ENCODE assay signal across 10 cellular contexts in genomic region chr16:84284168-84284722, GRCh38. TPM values are rescaled to one million over a fixed set of nuclear protein-coding genes. Genes with fewer than 3 reads are reported as not detected.
DNase-seq lines count a peak whose midpoint lies in the region; ATAC-seq and TF ChIP-seq lines count a peak whose summit lies in the region.
"Had no signal": no experiment of that assay in that cellular context is flagged by ENCODE, and none has a peak within 500 bp of the region (broad histone marks: within the 10 kb centered on the region; RNA-seq: fewer than 3 reads in every experiment).

No MANE protein-coding gene starts in this region.

- no peak overlapping the region for H3K9ac ChIP-seq in parathyroid adenoma

- intact Hi-C loops in adrenal gland (cut with DNase I) (loop anchor here in 1 of 2 donors (5.0 kb wide), 1 partner anchor 198 kb away; no protein-coding TSS in a partner anchor), right cardiac atrium (cut with DNase I) (no loop called here)

- WGBS in adrenal gland, 4 donors, result 54 to 66% (median 59%) methylated on average over 11 to 12 of the region's 12 CpGs
- 48% methylated on average over 12 of the region's 12 CpGs for WGBS in right cardiac atrium

- no peak overlapping the region for H3K4me2 ChIP-seq in parathyroid adenoma (ENCODE audit: low read length)

- H3K9me3 ChIP-seq in adrenal gland (replicated peaks in 1 of 3) (no peaks in the 10 kb centered on the region), right cardiac atrium (ENCODE audit: control insufficient read depth, low read length) (no peaks in the 10 kb centered on the region), parathyroid adenoma (ENCODE audit: control insufficient read depth, low read length) (no peaks in the 10 kb centered on the region)
- H3K9me3 ChIP-seq: HAP-1 had no signal

- peak overlapping the region in 3 of 5 donors; percentile 58 to 89 (median 70) for H3K27ac ChIP-seq in adrenal gland
- H3K27ac ChIP-seq in right cardiac atrium (ENCODE audit: low read length), result no peak overlapping the region
- peak overlapping the region; percentile 29 for H3K27ac ChIP-seq in parathyroid adenoma

- ATAC-seq in right cardiac atrium (peak; percentile 89 to 91), GM21717 (IDR thresholded peaks at IDR 0.05; ENCODE audit: unreplicated experiment) (no peak), GM18511 (IDR thresholded peaks at IDR 0.05; ENCODE audit: unreplicated experiment) (no peak)

- H3K79me2 ChIP-seq in parathyroid adenoma, result no peaks in the 10 kb centered on the region

- no peaks in the 10 kb centered on the region for H3K36me3 ChIP-seq in adrenal gland (replicated peaks in 1 of 2)
- no peaks in the 10 kb centered on the region for H3K36me3 ChIP-seq in parathyroid adenoma (ENCODE audit: control insufficient read depth, insufficient read depth, low read length)
- H3K36me3 ChIP-seq: HAP-1 had no signal

- TF ChIP-seq POLR2A in adrenal gland (IDR thresholded peaks at IDR 0.05), result no peak

- no peaks in the 10 kb centered on the region for H3K4me1 ChIP-seq in adrenal gland (replicated peaks in 1 of 2)
- H3K4me1 ChIP-seq in right cardiac atrium (ENCODE audit: control insufficient read depth, insufficient read depth, low read length), result peaks cover 3% of the 10 kb centered on the region
- H3K4me1 ChIP-seq in parathyroid adenoma, result no peaks in the 10 kb centered on the region
- H3K4me1 ChIP-seq: HAP-1 had no signal

- H2AFZ ChIP-seq in parathyroid adenoma, result no peak overlapping the region

- no peaks in the 10 kb centered on the region for H3K27me3 ChIP-seq in adrenal gland
- no peaks in the 10 kb centered on the region for H3K27me3 ChIP-seq in right cardiac atrium (ENCODE audit: control insufficient read depth, insufficient read depth)
- no peaks in the 10 kb centered on the region for H3K27me3 ChIP-seq in parathyroid adenoma (ENCODE audit: control insufficient read depth, insufficient read depth, low read length)

- H3K4me3 ChIP-seq in adrenal gland, result no peak overlapping the region
- no peak overlapping the region for H3K4me3 ChIP-seq in right cardiac atrium (ENCODE audit: low read length)
- H3K4me3 ChIP-seq in parathyroid adenoma (ENCODE audit: low read depth, low read length), result no peak overlapping the region
- H3K4me3 ChIP-seq: HAP-1 had no signal

- TF ChIP-seq CTCF in adrenal gland (IDR thresholded peaks at IDR 0.05), result no peak
- TF ChIP-seq CTCF in parathyroid adenoma (IDR thresholded peaks at IDR 0.05), result no peak

- DNase-seq in ELF-1 (ENCODE audit: low read depth, low spot score), result peak; percentile 71
- peak; percentile 26 to 82 (median 65) for DNase-seq in adrenal gland
- DNase-seq in right cardiac atrium, result peak; percentile 81 to 88 (median 83)
- no peak for DNase-seq in NCI-H345 (lab: John Stamatoyannopoulos, UW)
- DNase-seq in HK-2 (ENCODE audit: unreplicated experiment), result no peak

RNA-seq across cellular contexts. Expression of gene WFDC1, which starts 10.4 kb away (rescaled TPM):
- 100 to 1,000 TPM in 1 of 8 donors, 10 to 100 TPM in 7; 12.9 to 284 (median 49.3) TPM for total RNA-seq in adrenal gland
- 10 to 100 TPM; 17.8 to 69.5 (median 42.1) TPM for polyA plus RNA-seq in adrenal gland
- 1 to 10 TPM in 2 of 4 donors, under 1 TPM in 2; 0.34 to 1.6 (median 0.91) TPM for total RNA-seq in right cardiac atrium
- polyA plus RNA-seq in right cardiac atrium, result 1.6 TPM

RNA-seq across cellular contexts. Expression of gene KCNG4, which starts 44.4 kb away (rescaled TPM):
- under 1 TPM in 4 of 8 donors, not detected in 4; 0.15 to 0.95 (median 0.36) TPM for total RNA-seq in adrenal gland
- polyA plus RNA-seq in adrenal gland, result 1 to 10 TPM in 1 of 3 donors, under 1 TPM in 2; 0.20 to 1.3 (median 0.46) TPM
- total RNA-seq in right cardiac atrium, result not detected
- polyA plus RNA-seq in right cardiac atrium, result not detected
- total RNA-seq: subcutaneous adipose tissue had no signal

Comparison
In these comparisons a context has a peak if more than half of its experiments do, and no peak if none do; other contexts are left out.
1. DNase-seq: peak in ELF-1 (single experiment), adrenal gland (7 of 7) and right cardiac atrium (3 of 3); none in NCI-H345 (single experiment) and HK-2 (single experiment).
2. ATAC-seq: peak in right cardiac atrium (2 of 2); none in GM21717 (single experiment) and GM18511 (single experiment).
3. RNA of gene WFDC1, which starts 10.4 kb away (total RNA-seq): 12.9 to 284 TPM in adrenal gland; 0.34 to 1.6 TPM in right cardiac atrium; every median in the first group is over 4 times any median in the second.